25 cellular contexts compared by ENCODE assay signal in the genomic region with DNA sequence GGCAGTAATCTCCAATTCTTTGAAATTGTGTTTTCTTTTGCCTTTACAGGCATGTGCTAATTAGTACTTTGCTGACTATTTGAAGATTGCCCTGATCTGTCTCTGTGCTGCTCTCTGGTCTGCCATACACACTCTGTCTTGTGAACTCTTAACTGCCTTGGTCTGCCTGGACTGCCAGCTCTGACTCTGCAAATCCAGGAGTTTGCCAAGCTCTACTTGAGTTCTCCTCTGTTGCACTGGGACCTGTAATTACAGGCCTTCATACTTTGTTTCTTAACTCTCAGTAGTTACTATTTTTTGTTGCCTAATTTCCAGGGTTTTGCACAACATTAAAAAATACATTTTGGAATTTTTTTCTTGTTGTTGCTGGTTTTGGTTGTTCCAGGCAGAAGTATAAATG.
"Had no signal": no experiment of that assay in that cellular context is flagged by ENCODE, and none has a peak within 500 bp of the region (broad histone marks: within the 10 kb centered on the region; RNA-seq: fewer than 3 reads in every experiment).

No MANE protein-coding gene starts in this region.

- H3K27ac Mint-ChIP-seq: mesothelial cell of epicardium; naive B cell; natural killer cell; progenitor cell of endocrine pancreas; stimulated activated effector memory CD8-positive, alpha-beta T cell treated with anti-CD3 and anti-CD28 coated beads, Interleukin-12 subunit alpha, Interleukin-12 subunit beta, amount 100 ng/mL, for 72 hours; stimulated activated naive CD8-positive, alpha-beta T cell treated with anti-CD3 and anti-CD28 coated beads, Interleukin-15, Interleukin-2, amounts not matched to agents 100 ng/mL and 50 ng/mL, for 24 hours; type B pancreatic cell had no signal

- H3K4me3 ChIP-seq: left ventricle myocardium inferior, lung, ovary, right atrium auricular region, right lobe of liver, skin epidermis, tibial nerve, uterus had no signal

- H3K4me1 ChIP-seq: left ventricle myocardium inferior, right atrium auricular region, right lobe of liver, tibial nerve, uterus had no signal

- H3K27ac ChIP-seq: left ventricle myocardium inferior, ovary, right atrium auricular region, right lobe of liver, skin epidermis, tibial nerve, uterus had no signal

- H3K36me3 ChIP-seq: ovary, right atrium auricular region, right lobe of liver, uterus had no signal

- DNase-seq: hippocampal formation; kidney; left colon; left ventricle myocardium inferior; mesendoderm; naive B cell; natural killer cell; ovary; right lobe of liver; stimulated activated CD4-positive, alpha-beta T cell treated with anti-CD3 and anti-CD28 coated beads, Interleukin-12 subunit alpha, Interleukin-12 subunit beta, amount 100 ng/mL, for 4 hours; stimulated activated CD4-positive, alpha-beta T cell treated with anti-CD3 and anti-CD28 coated beads, Interleukin-15, amount 100 ng/mL, for 24 hours; stimulated activated CD4-positive, alpha-beta T cell treated with anti-CD3 and anti-CD28 coated beads, Interleukin-2, amount 100 ng/mL, for 24 hours; stimulated activated CD4-positive, alpha-beta T cell treated with anti-CD3 and anti-CD28 coated beads, Interleukin-4, amount 100 ng/mL, for 1 hour; stimulated activated naive CD4-positive, alpha-beta T cell; substantia nigra; uterus had no signal

- H3K27me3 Mint-ChIP-seq: naive B cell; progenitor cell of endocrine pancreas; stimulated activated naive CD8-positive, alpha-beta T cell treated with anti-CD3 and anti-CD28 coated beads, Interleukin-15, Interleukin-2, amounts not matched to agents 100 ng/mL and 50 ng/mL, for 24 hours; type B pancreatic cell had no signal

- H3K4me3 Mint-ChIP-seq: mesothelial cell of epicardium; naive B cell; natural killer cell; stimulated activated effector memory CD8-positive, alpha-beta T cell treated with anti-CD3 and anti-CD28 coated beads, Interleukin-12 subunit alpha, Interleukin-12 subunit beta, amount 100 ng/mL, for 72 hours; stimulated activated naive CD8-positive, alpha-beta T cell treated with anti-CD3 and anti-CD28 coated beads, Interleukin-15, Interleukin-2, amounts not matched to agents 100 ng/mL and 50 ng/mL, for 24 hours; type B pancreatic cell had no signal

- H3K27me3 ChIP-seq: ovary, right atrium auricular region, right lobe of liver, tibial nerve, uterus had no signal

- ATAC-seq: left colon; natural killer cell; right lobe of liver; stimulated activated effector memory CD8-positive, alpha-beta T cell treated with anti-CD3 and anti-CD28 coated beads, Interleukin-12 subunit alpha, Interleukin-12 subunit beta, amount 100 ng/mL, for 72 hours had no signal

- H3K4me1 Mint-ChIP-seq: mesothelial cell of epicardium had no signal
